Comparison of ENCODE assay signal across 8 cellular contexts in the genomic region with DNA sequence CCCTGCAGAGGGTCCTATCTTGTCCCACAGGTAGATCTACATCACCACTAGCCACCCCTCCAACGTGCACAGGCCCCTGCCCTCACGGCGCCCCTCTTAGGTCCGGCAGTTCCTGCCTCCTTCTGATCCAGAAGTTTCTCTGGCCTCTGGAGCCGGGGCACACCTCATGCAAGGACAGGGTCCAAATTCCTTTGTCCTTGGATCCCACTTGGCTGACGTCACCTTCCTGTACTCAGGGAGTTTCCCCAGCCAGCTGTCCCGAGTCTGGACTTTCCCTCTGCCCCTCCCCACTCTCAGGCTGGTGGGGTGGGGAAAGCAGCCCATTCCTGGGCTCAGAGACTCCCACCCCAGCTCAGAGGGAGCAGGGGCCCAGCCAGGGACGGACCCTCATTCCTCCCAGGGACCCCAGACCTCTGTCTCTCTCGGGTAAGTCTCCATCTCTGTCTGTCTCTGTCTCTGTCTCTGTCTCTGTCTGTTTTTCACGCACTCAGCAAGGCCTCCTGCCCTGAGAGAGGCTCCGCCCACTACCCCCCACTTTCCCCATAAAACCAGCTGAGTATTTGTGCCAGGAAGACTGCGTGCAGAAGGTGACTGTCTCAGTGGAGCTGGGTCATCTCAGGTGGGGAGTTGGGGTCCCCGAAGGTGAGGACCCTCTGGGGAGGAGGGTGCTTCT. TPM values are rescaled to one million over a fixed set of nuclear protein-coding genes. Genes with fewer than 3 reads are reported as not detected.
A peak's percentile ranks its signal among the peaks of the same experiment; 100 is the strongest.
DNase-seq lines count a peak whose midpoint lies in the region; ATAC-seq and TF ChIP-seq lines count a peak whose summit lies in the region.

A gene with protein sequence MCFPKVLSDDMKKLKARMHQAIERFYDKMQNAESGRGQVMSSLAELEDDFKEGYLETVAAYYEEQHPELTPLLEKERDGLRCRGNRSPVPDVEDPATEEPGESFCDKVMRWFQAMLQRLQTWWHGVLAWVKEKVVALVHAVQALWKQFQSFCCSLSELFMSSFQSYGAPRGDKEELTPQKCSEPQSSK (plus strand): TSS at position 572 of the 673 bp plus-strand sequence. CDS start 172 bp downstream, outside the sequence.

- peak within 1 kb of the TSS; percentile 99 for H3K27ac Mint-ChIP-seq in activated T-cell treated with anti-CD3 and anti-CD28 coated beads, Interleukin-2, amount 50 U/mL, for 24 hours

- TF ChIP-seq CTCF in AG04450 (IDR thresholded peaks at IDR 0.05; ENCODE audit: low read depth, low read length) (no peak), fibroblast of the aortic adventitia (IDR thresholded peaks at IDR 0.05; ENCODE audit: insufficient read depth, low read length) (no peak), sigmoid colon (IDR thresholded peaks at IDR 0.05) (no peak)

- H3K4me3 Mint-ChIP-seq in activated T-cell treated with anti-CD3 and anti-CD28 coated beads, Interleukin-2, amount 50 U/mL, for 24 hours, result peak within 1 kb of the TSS; percentile 100

- intact Hi-C loops in sigmoid colon (cut with DNase I), result no loop called here

- peak within 1 kb of the TSS; percentile 51 for H3K4me3 ChIP-seq in AG04450 (ENCODE audit: low read depth, low read length)
- peak within 1 kb of the TSS; percentile 57 for H3K4me3 ChIP-seq in fibroblast of the aortic adventitia (ENCODE audit: low read depth, low read length)
- peak within 1 kb of the TSS in 3 of 4 donors; percentile 11 to 35 (median 30) for H3K4me3 ChIP-seq in sigmoid colon

- peak within 1 kb of the TSS; percentile 39 for H3K27ac ChIP-seq in AG04450 (ENCODE audit: low read depth, low read length)
- peak within 1 kb of the TSS; percentile 29 to 67 (median 62) for H3K27ac ChIP-seq in sigmoid colon

- peak in 1 of 4 donors; percentile 24 for TF ChIP-seq EP300 in sigmoid colon (IDR thresholded peaks at IDR 0.05)

- peaks cover 0 to 19% (median 16%) of the 10 kb centered on the region in 4 donors for H3K4me1 ChIP-seq in sigmoid colon

- H3K27me3 ChIP-seq in AG04450 (ENCODE audit: control insufficient read depth, insufficient read depth, low read length) (no peaks in the 10 kb centered on the region), sigmoid colon (no peaks in the 10 kb centered on the region)

- H3K4me1 Mint-ChIP-seq in activated T-cell treated with anti-CD3 and anti-CD28 coated beads, Interleukin-2, amount 50 U/mL, for 24 hours (ENCODE audit: low read depth), result peaks cover 65% of the 10 kb centered on the region

- DNase-seq in AG04450 (ENCODE audit: low read depth, low spot score), result peak; percentile 36
- peak; percentile 63 for DNase-seq in HuH-7.5 (ENCODE audit: low spot score)
- peak; percentile 83 for DNase-seq in activated T-cell treated with anti-CD3 and anti-CD28 coated beads, Interleukin-2, amount 50 U/mL, for 24 hours
- DNase-seq in fibroblast of the aortic adventitia (ENCODE audit: low read depth), result peak; percentile 86
- peak; percentile 90 for DNase-seq in sigmoid colon
- no peak for DNase-seq in NCI-H82 treated with DMSO at 0.1 percent for 48 hours (lab: John Stamatoyannopoulos, UW; ENCODE audit: unreplicated experiment)

- TF ChIP-seq POLR2A in sigmoid colon (IDR thresholded peaks at IDR 0.05) (no peak), GM18505 (IDR thresholded peaks at IDR 0.05; ENCODE audit: borderline replicate concordance, extremely low read depth, insufficient read depth, insufficient read length) (no peak)

- H3K9me3 Mint-ChIP-seq in activated T-cell treated with anti-CD3 and anti-CD28 coated beads, Interleukin-2, amount 50 U/mL, for 24 hours, result no peaks in the 10 kb centered on the region

- WGBS in sigmoid colon, 2 donors, result 7 to 42% methylated on average over 13 of the region's 13 CpGs

- ATAC-seq in GM18505 (IDR thresholded peaks at IDR 0.05; ENCODE audit: unreplicated experiment) (no peak), GM18870 (IDR thresholded peaks at IDR 0.05; ENCODE audit: unreplicated experiment) (no peak)

- H3K36me3 Mint-ChIP-seq in activated T-cell treated with anti-CD3 and anti-CD28 coated beads, Interleukin-2, amount 50 U/mL, for 24 hours (ENCODE audit: low read depth), result peaks cover 47% of the 10 kb centered on the region

- no peaks in the 10 kb centered on the region for H3K36me3 ChIP-seq in sigmoid colon

- no peaks in the 10 kb centered on the region for H3K27me3 Mint-ChIP-seq in activated T-cell treated with anti-CD3 and anti-CD28 coated beads, Interleukin-2, amount 50 U/mL, for 24 hours

- CTCF ChIA-PET in AG04450 (lab: Charles Lee), result no interaction called here

- POLR2A ChIA-PET in AG04450 (lab: Yijun Ruan, JAX), result interaction anchor here (0.9 kb wide), 1 partner anchor 18 kb away, joined by 5 read pairs; no protein-coding TSS in a partner anchor

- H3K9me3 ChIP-seq in AG04450 (ENCODE audit: control insufficient read depth, insufficient read depth, low read length) (no peaks in the 10 kb centered on the region), sigmoid colon (no peaks in the 10 kb centered on the region)

RNA-seq across cellular contexts. Expression of the gene that starts here (rescaled TPM):
- polyA plus RNA-seq in AG04450 (2011; rRNA removed) (30.3 and 37.9 TPM in 2 replicates), sigmoid colon (1,000 to 10,000 TPM in 1 of 3 donors, 100 to 1,000 TPM in 2; 464 to 2,189 (median 560) TPM)
- 10.2 and 16.0 TPM in 2 replicates for polyA minus RNA-seq in AG04450 (2011; rRNA and poly(A)+ RNA removed)
- total RNA-seq in fibroblast of the aortic adventitia (ENCODE audit: low replicate concordance) (7.6 and 7.8 TPM in 2 replicates), sigmoid colon (10 to 100 TPM in 3 of 4 donors, 1 to 10 TPM in 1; 8.6 to 27.1 (median 20.3) TPM)

Comparison
In these comparisons a context has a peak if more than half of its experiments do, and no peak if none do; other contexts are left out.
1. RNA of the gene that starts here (polyA plus RNA-seq): 464 to 2,189 TPM in sigmoid colon; 30.3 to 37.9 TPM in AG04450; every median in the first group is over 10 times any median in the second.
2. Peak in every context shown above with its lines, with median percentiles within 50 percentile points of each other: H3K4me3 ChIP-seq.